Comparison of ENCODE assay signal across 1 cellular context in genomic region chr7:149764481-149765398, GRCh38.
TF ChIP-seq lines count a peak whose summit lies in the region.

No MANE protein-coding gene starts in this region.

TF ChIP-seq in H1, 55 proteins besides CTCF, POLR2A, EP300 and RAD21 (continued from another document):
- TF ChIP-seq NANOG (IDR thresholded peaks at IDR 0.05; ENCODE audit: insufficient read depth, low read depth, low read length, poor library complexity, severe bottlenecking) (no peak), SP2 (IDR thresholded peaks at IDR 0.05; ENCODE audit: low read length) (no peak), CHD1 (IDR thresholded peaks at IDR 0.05; ENCODE audit: low read depth, low read length) (no peak), NRF1 (IDR thresholded peaks at IDR 0.05; ENCODE audit: low read depth, low read length) (peak; percentile 18; the same call in 1 of the 2 replicates), E2F6 (IDR thresholded peaks at IDR 0.05) (peak; percentile 44; the same call in 1 of the 2 replicates), EZH2 (IDR thresholded peaks at IDR 0.05; ENCODE audit: low read depth, low read length, severe bottlenecking) (no peak), KDM4A (IDR thresholded peaks at IDR 0.05; ENCODE audit: low read depth, low read length, severe bottlenecking) (peak; percentile 56), RBBP5 (IDR thresholded peaks at IDR 0.05; ENCODE audit: borderline replicate concordance, low read depth, low read length) (0 out of 2 replicates have a peak, but pooled peaks have one; percentile 39)
- TF ChIP-seq, protein P1, sequence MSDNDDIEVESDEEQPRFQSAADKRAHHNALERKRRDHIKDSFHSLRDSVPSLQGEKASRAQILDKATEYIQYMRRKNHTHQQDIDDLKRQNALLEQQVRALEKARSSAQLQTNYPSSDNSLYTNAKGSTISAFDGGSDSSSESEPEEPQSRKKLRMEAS (IDR thresholded peaks at IDR 0.05): peak; percentile 52; the same call in 1 of the 2 replicates
